In the genomic region with DNA sequence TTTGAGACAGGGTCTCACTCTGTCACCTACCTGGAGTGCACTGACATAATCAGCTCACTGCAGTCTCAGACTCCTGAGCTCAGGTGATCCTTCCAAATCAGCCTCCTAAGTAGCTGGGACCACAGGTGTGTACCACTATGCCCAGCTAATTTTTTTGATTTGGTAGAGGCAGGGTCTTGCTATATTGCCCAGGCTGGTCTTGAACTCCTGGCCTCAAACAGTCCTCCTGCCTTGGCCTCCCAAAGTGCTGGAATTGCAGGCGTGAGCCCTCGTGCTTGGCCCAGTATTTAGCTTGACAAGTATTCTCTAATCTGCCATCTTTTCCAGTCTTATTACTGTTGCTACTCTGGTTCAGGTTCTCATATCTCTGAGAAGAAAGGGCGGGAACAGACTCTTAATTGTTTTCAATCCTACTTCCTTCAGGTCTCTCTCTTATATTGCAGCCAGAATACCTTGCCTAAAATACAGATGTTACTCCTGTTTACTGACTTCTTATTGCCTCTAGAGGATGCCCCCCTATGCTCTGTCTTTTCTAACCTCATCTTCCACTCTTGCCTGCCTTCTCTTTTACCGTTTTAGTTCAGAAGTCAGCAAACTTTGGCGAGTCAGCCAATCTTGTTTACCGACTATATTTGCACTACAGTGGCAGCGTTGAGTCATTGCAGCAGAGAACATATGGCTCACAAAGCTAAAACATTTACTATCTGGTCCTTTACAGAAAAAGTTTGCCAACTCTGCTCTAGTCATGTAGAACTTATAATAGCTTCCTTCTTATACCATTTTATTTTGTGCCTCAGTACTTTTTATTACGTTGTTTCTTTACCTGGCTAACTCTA, we compare ENCODE assay signal across 11 cellular contexts. TPM values are rescaled to one million over a fixed set of nuclear protein-coding genes. Genes with fewer than 3 reads are reported as not detected.
DNase-seq lines count a peak whose midpoint lies in the region; ATAC-seq and TF ChIP-seq lines count a peak whose summit lies in the region.
"Had no signal": no experiment of that assay in that cellular context is flagged by ENCODE, and none has a peak within 500 bp of the region (broad histone marks: within the 10 kb centered on the region; RNA-seq: fewer than 3 reads in every experiment).

No MANE protein-coding gene starts in this region.

- peak overlapping the region; percentile 42 for H3K27ac Mint-ChIP-seq in Caco-2 (ENCODE audit: unreplicated experiment)
- peak overlapping the region; percentile 7 to 31 for H3K27ac Mint-ChIP-seq in effector memory CD8-positive, alpha-beta T cell

- WGBS in IMR-90 (ENCODE audit: extremely low coverage in 2 of 2, insufficient read length in 1 of 2), 2 experiments, result 73% methylated on average over 6 of the region's 8 CpGs; no CpG with 5 or more reads in 1 of the 2 experiments
- 93 to 97% methylated on average over 8 of the region's 8 CpGs for WGBS in gastroesophageal sphincter (ENCODE audit: low coverage in 1 of 2), 2 donors

- peaks cover 14% of the 10 kb centered on the region for H3K4me1 Mint-ChIP-seq in Caco-2 (ENCODE audit: low read depth, unreplicated experiment)
- H3K4me1 Mint-ChIP-seq in effector memory CD8-positive, alpha-beta T cell (ENCODE audit: low read depth in 2 of 2), result peaks cover 11 to 30% of the 10 kb centered on the region in 2 donors

- no peak overlapping the region for H3K14ac ChIP-seq in IMR-90 (replicated peaks; ENCODE audit: low read depth, low read length)

- intact Hi-C loops in Caco-2 (cut with micrococcal nuclease; ENCODE audit: unreplicated experiment), result no loop called here
- intact Hi-C loops in IMR-90 (cut with micrococcal nuclease), result no loop called here

- DNase-seq in Caco-2, result peak in 1 of 2 experiments; percentile 35
- DNase-seq in IMR-90, result peak; percentile 52
- DNase-seq in effector memory CD8-positive, alpha-beta T cell, result no peak
- DNase-seq in middle frontal gyrus (ENCODE audit: extremely low spot score, low spot score), result peak; percentile 9
- DNase-seq in islet precursor cell, result no peak
- DNase-seq in HEK293T (ENCODE audit: extremely low spot score), result no peak
- DNase-seq: DND-41, midbrain, sigmoid colon had no signal

- BruUV-seq in Caco-2 (replicated peaks; lab: Mats Ljungman, UMichigan) (no TSS peak), IMR-90 (replicated peaks; lab: Mats Ljungman, UMichigan) (no TSS peak)

- no peak overlapping the region for H3K4me2 ChIP-seq in IMR-90 (ENCODE audit: low read depth, low read length)

- no peaks in the 10 kb centered on the region for H3K9me3 Mint-ChIP-seq in Caco-2 (ENCODE audit: unreplicated experiment)
- no peaks in the 10 kb centered on the region for H3K9me3 Mint-ChIP-seq in effector memory CD8-positive, alpha-beta T cell

- H3K27me3 ChIP-seq in Caco-2 (replicated peaks; ENCODE audit: control insufficient read depth, insufficient read depth, low read length), result no peaks in the 10 kb centered on the region
- H3K27me3 ChIP-seq in IMR-90 (ENCODE audit: control insufficient read depth, insufficient read depth, low read length), result no peaks in the 10 kb centered on the region
- H3K27me3 ChIP-seq in gastroesophageal sphincter, result no peaks in the 10 kb centered on the region
- H3K27me3 ChIP-seq: sigmoid colon had no signal

- H2AK5ac ChIP-seq in IMR-90 (ENCODE audit: low read depth, low read length), result no peak overlapping the region

- TF ChIP-seq POLR2A in IMR-90 (IDR thresholded peaks at IDR 0.05; ENCODE audit: low read depth, low read length) (no peak), gastroesophageal sphincter (IDR thresholded peaks at IDR 0.05) (no peak)

- no peak overlapping the region for H3K23ac ChIP-seq in IMR-90 (ENCODE audit: low read depth, low read length)

- no peaks in the 10 kb centered on the region for H3K9me3 ChIP-seq in Caco-2
- H3K9me3 ChIP-seq in IMR-90 (ENCODE audit: control insufficient read depth, insufficient read depth, low read length), result no peaks in the 10 kb centered on the region
- no peaks in the 10 kb centered on the region for H3K9me3 ChIP-seq in gastroesophageal sphincter
- H3K9me3 ChIP-seq: sigmoid colon had no signal

- H3K4me3 Mint-ChIP-seq in Caco-2 (ENCODE audit: unreplicated experiment), result peak overlapping the region; percentile 56
- H3K4me3 Mint-ChIP-seq in effector memory CD8-positive, alpha-beta T cell, result no peak overlapping the region

- no peak overlapping the region for H3K4ac ChIP-seq in IMR-90 (ENCODE audit: low read depth, low read length)

- H4K20me1 ChIP-seq in IMR-90 (ENCODE audit: insufficient read depth, low read length), result no peaks in the 10 kb centered on the region; the same call in 1 of the 2 replicates

- no peak overlapping the region for H2AFZ ChIP-seq in IMR-90 (replicated peaks; ENCODE audit: low read length, poor library complexity)

- in situ Hi-C loops in IMR-90 (cut with MboI; ENCODE audit: low sequenced_read_pairs), result no loop called here

- H3K27me3 Mint-ChIP-seq in Caco-2 (ENCODE audit: insufficient read depth, unreplicated experiment), result no peaks in the 10 kb centered on the region
- no peaks in the 10 kb centered on the region for H3K27me3 Mint-ChIP-seq in effector memory CD8-positive, alpha-beta T cell

- CTCF ChIA-PET in Caco-2 (lab: Charles Lee) (no interaction called here), IMR-90 (lab: Yijun Ruan, JAX) (interaction anchor here (0.6 to 1.0 kb wide), 2 partner anchors 10 to 12 kb away, joined by 3 read pairs; no protein-coding TSS in a partner anchor), HEK293T (lab: Yijun Ruan, JAX) (interaction anchor here (0.7 kb wide), 1 partner anchor 22 kb away, joined by 3 read pairs; no protein-coding TSS in a partner anchor)

- POLR2A ChIA-PET in Caco-2 (lab: Charles Lee), result interaction anchor here (0.6 kb wide), 1 partner anchor 12 kb away, joined by 5 read pairs; no protein-coding TSS in a partner anchor
- POLR2A ChIA-PET in IMR-90 (lab: Charles Lee; ENCODE audit: unreplicated experiment), result interaction anchor here (0.6 kb wide), 1 partner anchor 11 kb away, joined by 5 read pairs; no protein-coding TSS in a partner anchor
- POLR2A ChIA-PET in HEK293T (lab: Yijun Ruan, JAX), result interaction anchor here (2.0 kb wide), 1 partner anchor 19 kb away, joined by 10 read pairs; a partner anchor contains a TSS

- no peaks in the 10 kb centered on the region for H3K9me1 ChIP-seq in IMR-90 (ENCODE audit: insufficient read depth, low read length)

- H3K36me3 Mint-ChIP-seq in Caco-2 (ENCODE audit: insufficient read depth, unreplicated experiment), result peaks cover 13% of the 10 kb centered on the region
- H3K36me3 Mint-ChIP-seq in effector memory CD8-positive, alpha-beta T cell (ENCODE audit: insufficient read depth), result peaks cover 42% of the 10 kb centered on the region

- no peak overlapping the region for H3K9ac ChIP-seq in IMR-90 (ENCODE audit: low read depth, low read length)

- TF ChIP-seq CTCF in Caco-2 (IDR thresholded peaks at IDR 0.05; ENCODE audit: insufficient read depth in 1 of 2, low read depth in 1 of 2, low read length in 1 of 2, severe bottlenecking in 1 of 2, unreplicated experiment in 1 of 2) (peak in 1 of 2 experiments; percentile 21), IMR-90 (conservative IDR thresholded peaks at IDR 0.05; ENCODE audit: low read depth, low read length) (no peak), gastroesophageal sphincter (IDR thresholded peaks at IDR 0.05) (no peak)

- no peak overlapping the region for H3K56ac ChIP-seq in IMR-90 (ENCODE audit: extremely low read depth, insufficient read depth, low read length)

- no peak overlapping the region for H2BK20ac ChIP-seq in IMR-90 (ENCODE audit: low read depth, low read length)

- peaks cover 13 to 34% of the 10 kb centered on the region in 2 experiments for H3K79me1 ChIP-seq in IMR-90 (ENCODE audit: low read depth in 1 of 2, low read length in 2 of 2)

- dilution Hi-C loops in IMR-90 (cut with HindIII; ENCODE audit: low sequenced_read_pairs, unreplicated experiment), result no loop called here

- H2AK9ac ChIP-seq in IMR-90 (replicated peaks; ENCODE audit: low read depth, low read length, poor library complexity), result no peak overlapping the region

- no peak for ATAC-seq in IMR-90 (ENCODE audit: low read depth)
- no peak for ATAC-seq in effector memory CD8-positive, alpha-beta T cell (replicated peaks)
- ATAC-seq in GM19455 (IDR thresholded peaks at IDR 0.05; ENCODE audit: unreplicated experiment), result no peak
- no peak for ATAC-seq in gastroesophageal sphincter

- H2BK5ac ChIP-seq in IMR-90 (ENCODE audit: low read depth, low read length, poor library complexity, severe bottlenecking), result no peak overlapping the region

- no peak overlapping the region for H4K91ac ChIP-seq in IMR-90 (ENCODE audit: insufficient read depth, low read depth, low read length)

- no peak overlapping the region for H4K8ac ChIP-seq in IMR-90 (ENCODE audit: low read depth in 2 of 2, low read length in 2 of 2)

- H2BK15ac ChIP-seq in IMR-90 (ENCODE audit: low read depth, low read length), result no peak overlapping the region

- H3K18ac ChIP-seq in IMR-90 (ENCODE audit: low read depth, low read length), result no peak overlapping the region

- no peak for TF ChIP-seq EP300 in gastroesophageal sphincter (IDR thresholded peaks at IDR 0.05)

- H3K4me3 ChIP-seq in Caco-2 (ENCODE audit: low read depth, low read length), result no peak overlapping the region
- no peak overlapping the region for H3K4me3 ChIP-seq in IMR-90 (ENCODE audit: insufficient read depth, low read depth, low read length)
- H3K4me3 ChIP-seq in gastroesophageal sphincter, result no peak overlapping the region
- H3K4me3 ChIP-seq: sigmoid colon had no signal

- H3K36me3 ChIP-seq in Caco-2 (ENCODE audit: control insufficient read depth, insufficient read depth, low read length), result no peaks in the 10 kb centered on the region
- peaks cover 9% of the 10 kb centered on the region for H3K36me3 ChIP-seq in IMR-90 (ENCODE audit: control insufficient read depth, insufficient read depth, low read length)
- H3K36me3 ChIP-seq in gastroesophageal sphincter, result peaks cover 0 to 44% of the 10 kb centered on the region in 2 donors

- no peak overlapping the region for H3K27ac ChIP-seq in IMR-90 (ENCODE audit: insufficient read depth, low read length)
- H3K27ac ChIP-seq in gastroesophageal sphincter, result no peak overlapping the region
- H3K27ac ChIP-seq: sigmoid colon had no signal

- H3K4me1 ChIP-seq in Caco-2, result no peaks in the 10 kb centered on the region; the same call in 1 of the 2 replicates
- H3K4me1 ChIP-seq in IMR-90 (ENCODE audit: control insufficient read depth, insufficient read depth, low read length), result peaks cover 2% of the 10 kb centered on the region; the same call in 1 of the 2 replicates
- H3K4me1 ChIP-seq in gastroesophageal sphincter, result no peaks in the 10 kb centered on the region
- H3K4me1 ChIP-seq: sigmoid colon had no signal

- no peak for TF ChIP-seq RAD21 in IMR-90 (IDR thresholded peaks at IDR 0.05; ENCODE audit: low read length)

- H4K5ac ChIP-seq in IMR-90 (ENCODE audit: low read depth, low read length), result no peak overlapping the region

- no peak overlapping the region for H2BK120ac ChIP-seq in IMR-90 (ENCODE audit: low read depth, low read length)

TF ChIP-seq in IMR-90, 13 proteins besides CTCF, POLR2A, EP300 and RAD21 (continues in another document):
- TF ChIP-seq NFE2L2 (IDR thresholded peaks at IDR 0.05; ENCODE audit: low read depth, low read length), result no peak

RNA-seq across cellular contexts. Expression of a gene that starts 19.0 kb away (rescaled TPM):
- total RNA-seq in Caco-2 (2022), result 38.4 and 42.0 TPM in 2 replicates
- total RNA-seq in IMR-90 (2012; rRNA removed), result 13.4 and 33.6 TPM in 2 replicates
- polyA plus RNA-seq in IMR-90 (2012; rRNA removed), result 22.4 and 22.5 TPM in 2 replicates
- 1.3 and 2.3 TPM in 2 replicates for polyA plus RNA-seq in IMR-90 (2012; cell fraction: cytosol; rRNA removed)
- polyA plus RNA-seq in IMR-90 (2012; cell fraction: nucleus; rRNA removed; ENCODE audit: low replicate concordance), result 0.32 and 4.2 TPM in 2 replicates
- 10 to 100 TPM; 17.1 to 25.6 (median 20.4) TPM for total RNA-seq in gastroesophageal sphincter

Comparison
In these comparisons a context has a peak if more than half of its experiments do, and no peak if none do; other contexts are left out.
1. DNase-seq: peak in IMR-90 (single experiment) and middle frontal gyrus (single experiment); none in effector memory CD8-positive, alpha-beta T cell (0 of 3), islet precursor cell (single experiment) and HEK293T (single experiment).